ENCODE assay signal across 19 cellular contexts in genomic region chr21:8993943-8994639, GRCh38.
DNase-seq lines count a peak whose midpoint lies in the region; ATAC-seq, FAIRE-seq and TF ChIP-seq lines count a peak whose summit lies in the region.
"Had no signal": no experiment of that assay in that cellular context is flagged by ENCODE, and none has a peak within 500 bp of the region (broad histone marks: within the 10 kb centered on the region; RNA-seq: fewer than 3 reads in every experiment).

No MANE protein-coding gene starts in this region.

- ATAC-seq in Right ventricle myocardium superior (ENCODE audit: poor library complexity) (peak; percentile 6), left colon (no peak), foreskin keratinocyte (no peak), GM21360 (IDR thresholded peaks at IDR 0.05; ENCODE audit: unreplicated experiment) (no peak)
- ATAC-seq: activated CD8-positive, alpha-beta memory T cell treated with anti-CD3 and anti-CD28 coated beads, Interleukin-2, amount 10 ng/mL, durations not matched to agents 7 days and 5 days had no signal

- intact Hi-C loops in Right ventricle myocardium superior (cut with DNase I): no loop called here
- intact Hi-C loops in left ventricle myocardium inferior (cut with micrococcal nuclease): no loop called here
- intact Hi-C loops in left colon (cut with DNase I, micrococcal nuclease): no loop called here

- H3K4me1 ChIP-seq in left ventricle myocardium inferior (no peaks in the 10 kb centered on the region), foreskin keratinocyte (no peaks in the 10 kb centered on the region)
- H3K4me1 ChIP-seq: Peyer's patch, spleen had no signal

- H3K9me3 ChIP-seq in left ventricle myocardium inferior (replicated peaks): peaks cover 13% of the 10 kb centered on the region

- H3K27ac ChIP-seq in left ventricle myocardium inferior (replicated peaks) (no peak overlapping the region), foreskin keratinocyte (no peak overlapping the region)
- H3K27ac ChIP-seq: cardiac muscle cell, dorsolateral prefrontal cortex, KMS-11, Peyer's patch, spleen had no signal

- DNase-seq in Right ventricle myocardium superior (no peak), left ventricle myocardium inferior (no peak), RCC 7860 (ENCODE audit: low spot score) (peak; percentile 4), epidermal melanocyte (ENCODE audit: insufficient read length, low spot score) (peak; percentile 15), islet precursor cell (no peak), left colon (no peak), foreskin keratinocyte (no peak)
- DNase-seq: activated CD8-positive, alpha-beta memory T cell treated with anti-CD3 and anti-CD28 coated beads, Interleukin-2, amount 10 ng/mL, durations not matched to agents 7 days and 5 days; CD4-positive, alpha-beta memory T cell; dorsolateral prefrontal cortex; erythroblast; left ventricle myocardium superior; NCI-H1105; NCI-H774; Peyer's patch; spleen had no signal

- no peak overlapping the region for H3K4me3 ChIP-seq in left ventricle myocardium inferior
- H3K4me3 ChIP-seq: cardiac muscle cell, dorsolateral prefrontal cortex, Peyer's patch, spleen had no signal

- H3K36me3 ChIP-seq in left ventricle myocardium inferior: no peaks in the 10 kb centered on the region
- H3K36me3 ChIP-seq: cardiac muscle cell, Peyer's patch, spleen had no signal

- peaks cover 73% of the 10 kb centered on the region for H3K27me3 ChIP-seq in left ventricle myocardium inferior (ENCODE audit: low read depth)
- no peaks in the 10 kb centered on the region for H3K27me3 ChIP-seq in foreskin keratinocyte
- H3K27me3 ChIP-seq: cardiac muscle cell, Peyer's patch had no signal

- no peak for FAIRE-seq in RCC 7860 (lab: Jason Lieb, UNC)

- TF ChIP-seq CTCF in left ventricle myocardium inferior (IDR thresholded peaks at IDR 0.05; ENCODE audit: borderline replicate concordance) (no peak), foreskin keratinocyte (conservative IDR thresholded peaks at IDR 0.05) (no peak)

Comparison
In these comparisons a context has a peak if more than half of its experiments do, and no peak if none do; other contexts are left out.
1. DNase-seq: peak in RCC 7860 (single experiment) and epidermal melanocyte (single experiment); none in Right ventricle myocardium superior (single experiment), left ventricle myocardium inferior (single experiment), islet precursor cell (single experiment), left colon (0 of 2) and foreskin keratinocyte (0 of 2).